Comparison of ENCODE assay signal across 8 cellular contexts in genomic region chr17:46772013-46772878, GRCh38. TPM values are rescaled to one million over a fixed set of nuclear protein-coding genes. Genes with fewer than 3 reads are reported as not detected.
DNase-seq lines count a peak whose midpoint lies in the region; ATAC-seq, FAIRE-seq and TF ChIP-seq lines count a peak whose summit lies in the region.

No MANE protein-coding gene starts in this region.

- no peaks in the 10 kb centered on the region for H3K9me3 Mint-ChIP-seq in memory B cell

- BruUV-seq in PC-9 (replicated peaks; lab: Mats Ljungman, UMichigan) = TSS peak; percentile 96

- H3K9me3 ChIP-seq in A549 = no peaks in the 10 kb centered on the region
- H3K9me3 ChIP-seq in PC-9 (ENCODE audit: insufficient read depth, low read depth) = no peaks in the 10 kb centered on the region

- H3K4me2 ChIP-seq in A549 (peak overlapping the region; percentile 89), PC-9 (peak overlapping the region; percentile 73)

- no peaks in the 10 kb centered on the region for H4K20me1 ChIP-seq in PC-9 (ENCODE audit: insufficient read depth)

- 30% methylated on average over 42 of the region's 60 CpGs for WGBS in A549 (ENCODE audit: missing lambda C conversion rate)
- WGBS in urinary bladder = 7% methylated on average over 60 of the region's 60 CpGs

- CTCF ChIA-PET in A549 (lab: Yijun Ruan, JAX) (interaction anchor here (1.1 to 2.3 kb wide), 5 partner anchors 9 to 169 kb away, joined by 3 to 8 read pairs (median 3); no protein-coding TSS in a partner anchor), PC-9 (lab: Charles Lee) (no interaction called here)

- peak; percentile 15 for TF ChIP-seq POLR2A in A549 (IDR thresholded peaks at IDR 0.05; ENCODE audit: low read length)

- no peak for TF ChIP-seq EP300 in A549 (IDR thresholded peaks at IDR 0.05)

- H2AFZ ChIP-seq in PC-9 = peak overlapping the region; percentile 94

- peak overlapping the region; percentile 57 for H3K4me3 ChIP-seq in A549
- H3K4me3 ChIP-seq in GM12875 (ENCODE audit: low read depth, low read length) = peak overlapping the region; percentile 44
- peak overlapping the region; percentile 75 for H3K4me3 ChIP-seq in PC-9
- H3K4me3 ChIP-seq in coronary artery = peak overlapping the region; percentile 69
- H3K4me3 ChIP-seq in urinary bladder (ENCODE audit: low read depth, low read length) = peak overlapping the region; percentile 57

- H3K79me2 ChIP-seq in PC-9 (ENCODE audit: low read depth) = peaks cover 30% of the 10 kb centered on the region

- intact Hi-C loops in PC-9 (cut with micrococcal nuclease; ENCODE audit: unreplicated experiment) = loop anchor here (2.0 to 5.0 kb wide), 2 partner anchors 13 to 45 kb away; partner anchors contain the start of gene WNT3

- DNase-seq in A549 (ENCODE audit: low read depth in 1 of 2, low spot score in 1 of 2) (peak; percentile 56 to 67), PC-9 (peak; percentile 68 to 75), coronary artery (ENCODE audit: low spot score) (no peak), memory B cell (ENCODE audit: low spot score in 2 of 2) (no peak), GOT3 (lab: John Stamatoyannopoulos, UW) (no peak)

- no peak for TF ChIP-seq CTCF in A549 (IDR thresholded peaks at IDR 0.05)
- no peak for TF ChIP-seq CTCF in GM12875 (IDR thresholded peaks at IDR 0.05; ENCODE audit: borderline replicate concordance, insufficient read depth, low read depth, low read length)
- no peak for TF ChIP-seq CTCF in PC-9 (conservative IDR thresholded peaks at IDR 0.05)
- no peak for TF ChIP-seq CTCF in coronary artery (IDR thresholded peaks at IDR 0.05)

- peak; percentile 23 to 38 for ATAC-seq in A549
- peak; percentile 11 for ATAC-seq in memory B cell (ENCODE audit: low read depth)
- ATAC-seq in HG02981 (IDR thresholded peaks at IDR 0.05; ENCODE audit: unreplicated experiment) = no peak

- H3K36me3 Mint-ChIP-seq in memory B cell = no peaks in the 10 kb centered on the region

- POLR2A ChIA-PET in A549 (lab: Yijun Ruan, JAX) = interaction anchor here (0.5 kb wide), 1 partner anchor 496 kb away, joined by 3 read pairs; no protein-coding TSS in a partner anchor
- POLR2A ChIA-PET in PC-9 (lab: Charles Lee; ENCODE audit: unreplicated experiment) = interaction anchor here (0.7 to 1.0 kb wide), 2 partner anchors 45 to 651 kb away, joined by 6 to 7 read pairs; no protein-coding TSS in a partner anchor

- H3K27me3 Mint-ChIP-seq in memory B cell = peaks cover 3% of the 10 kb centered on the region

- no peaks in the 10 kb centered on the region for H3K27me3 ChIP-seq in PC-9 (ENCODE audit: insufficient read depth, low read depth)

- peak overlapping the region; percentile 79 for H3K4me3 Mint-ChIP-seq in memory B cell

- FAIRE-seq in A549 (lab: Jason Lieb, UNC) = no peak

- no peak overlapping the region for H3K27ac Mint-ChIP-seq in memory B cell

- H3K27ac ChIP-seq in A549 = peak overlapping the region; percentile 86 to 94
- H3K27ac ChIP-seq in PC-9 = peak overlapping the region; percentile 80
- no peak overlapping the region for H3K27ac ChIP-seq in coronary artery
- H3K27ac ChIP-seq in urinary bladder (ENCODE audit: low read depth) = no peak overlapping the region

- H3K4me1 ChIP-seq in A549 = peaks cover 28% of the 10 kb centered on the region
- H3K4me1 ChIP-seq in PC-9 (replicated peaks; ENCODE audit: insufficient read depth) = peaks cover 28% of the 10 kb centered on the region
- H3K4me1 ChIP-seq in urinary bladder (ENCODE audit: insufficient read depth) = no peaks in the 10 kb centered on the region

- H3F3A ChIP-seq in PC-9 (ENCODE audit: insufficient read depth, low read depth) = peaks cover 33% of the 10 kb centered on the region; the same call in 1 of the 2 replicates

- no peak for TF ChIP-seq RAD21 in A549 (conservative IDR thresholded peaks at IDR 0.05 in 1 of 2, IDR thresholded peaks at IDR 0.05 in 1 of 2)

- H3K36me3 ChIP-seq in PC-9 (ENCODE audit: low read depth) (no peaks in the 10 kb centered on the region), urinary bladder (ENCODE audit: insufficient read depth) (no peaks in the 10 kb centered on the region)

- peaks cover 18% of the 10 kb centered on the region for H3K4me1 Mint-ChIP-seq in memory B cell

- H3K9me2 ChIP-seq in PC-9 (ENCODE audit: insufficient read depth) = no peaks in the 10 kb centered on the region

TF ChIP-seq in A549, 52 proteins besides CTCF, POLR2A, EP300 and RAD21:
- 0 out of 2 replicates have a peak, but pooled peaks have one; percentile 10 for TF ChIP-seq SREBF2 (IDR thresholded peaks at IDR 0.05)
- TF ChIP-seq RNF2 (IDR thresholded peaks at IDR 0.05; ENCODE audit: borderline replicate concordance, low read depth) = 0 out of 2 replicates have a peak, but pooled peaks have one; percentile 67
- TF ChIP-seq TP53 (CRISPR knock-in tag; IDR thresholded peaks at IDR 0.05) = peak; percentile 82
- TF ChIP-seq NFE2L2 (conservative IDR thresholded peaks at IDR 0.05; ENCODE audit: low read length) = no peak
- peak; percentile 66; the same call in 1 of the 2 replicates for TF ChIP-seq MAX (IDR thresholded peaks at IDR 0.05)
- TF ChIP-seq CHD4 (IDR thresholded peaks at IDR 0.05; ENCODE audit: borderline replicate concordance) = peak; percentile 38; the same call in 1 of the 2 replicates
- no peak for TF ChIP-seq FOSB (CRISPR knock-in tag; IDR thresholded peaks at IDR 0.05)
- TF ChIP-seq PHF8 (IDR thresholded peaks at IDR 0.05; ENCODE audit: borderline replicate concordance, low read depth) = peak; percentile 51; the same call in 1 of the 2 replicates
- TF ChIP-seq, protein P1, sequence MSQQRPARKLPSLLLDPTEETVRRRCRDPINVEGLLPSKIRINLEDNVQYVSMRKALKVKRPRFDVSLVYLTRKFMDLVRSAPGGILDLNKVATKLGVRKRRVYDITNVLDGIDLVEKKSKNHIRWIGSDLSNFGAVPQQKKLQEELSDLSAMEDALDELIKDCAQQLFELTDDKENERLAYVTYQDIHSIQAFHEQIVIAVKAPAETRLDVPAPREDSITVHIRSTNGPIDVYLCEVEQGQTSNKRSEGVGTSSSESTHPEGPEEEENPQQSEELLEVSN (IDR thresholded peaks at IDR 0.05; ENCODE audit: borderline replicate concordance, low read depth) = 0 out of 2 replicates have a peak, but pooled peaks have one; percentile 39
TF ChIP-seq in A549: peak in this region for 7.

RNA-seq across cellular contexts. Expression of gene WNT3, which starts 46.2 kb away (rescaled TPM):
- polyA plus RNA-seq in A549 (2011; rRNA removed) = 10.8 and 11.6 TPM in 2 replicates
- polyA plus RNA-seq in A549 (2012; cell fraction: cytosol; rRNA removed) = 5.3 and 6.2 TPM in 2 replicates
- 9.1 and 9.9 TPM in 2 replicates for polyA plus RNA-seq in A549 (2012; cell fraction: nucleus; rRNA removed)
- 5.9 to 8.4 TPM (median 8.3 TPM) in 3 replicates for polyA plus RNA-seq in A549 (2017; fragmentation: RNase III; extraction: RNeasy Plus Mini Kit Qiagen cat#74134 plus additional on column Dnase treatment)
- polyA minus RNA-seq in A549 (2011; rRNA and poly(A)+ RNA removed) = 7.0 TPM in 2 replicates
- 11.5 and 14.0 TPM in 2 replicates for total RNA-seq in PC-9 (2021)
- total RNA-seq in urinary bladder = 0.90 TPM
- 0.54 TPM for polyA plus RNA-seq in urinary bladder

Comparison
In these comparisons a context has a peak if more than half of its experiments do, and no peak if none do; other contexts are left out.
1. DNase-seq: peak in A549 (2 of 2) and PC-9 (2 of 2); none in coronary artery (single experiment), memory B cell (0 of 2) and GOT3 (single experiment).
2. H3K27ac ChIP-seq: peak in A549 (2 of 2) and PC-9 (single experiment); none in coronary artery (0 of 2) and urinary bladder (single experiment).
3. Peak in every context shown above with its lines, with median percentiles within 50 percentile points of each other: H3K4me3 ChIP-seq.